1 cellular context compared by ENCODE assay signal in the genomic region with DNA sequence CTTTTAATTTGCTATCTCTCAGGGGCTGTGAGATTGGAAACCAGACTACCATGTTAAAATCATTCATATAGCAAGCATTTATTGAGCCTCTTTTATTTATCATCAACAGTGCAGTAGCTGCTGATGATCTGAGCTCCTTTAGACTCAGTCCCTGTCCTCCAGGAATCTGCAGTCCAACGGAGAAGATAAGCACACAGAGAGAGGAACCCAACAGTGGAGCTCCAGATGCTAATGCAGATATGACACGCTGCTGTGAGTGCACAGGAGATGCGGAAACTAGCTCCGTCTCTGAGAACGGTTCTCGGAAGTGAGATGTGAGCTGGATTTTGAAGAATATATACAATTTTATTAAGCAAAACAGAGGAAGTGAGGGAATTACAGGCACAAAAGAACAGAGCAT.
TF ChIP-seq lines count a peak whose summit lies in the region.

No MANE protein-coding gene starts in this region.

TF ChIP-seq in K562, 482 proteins besides CTCF, POLR2A, EP300 and RAD21 (continued from another document and continues in another):
- no peak for TF ChIP-seq MAFK (IDR thresholded peaks at IDR 0.05; ENCODE audit: low read length)
- peak; percentile 96 for TF ChIP-seq KLF16 (IDR thresholded peaks at IDR 0.05)
- peak; percentile 91 for TF ChIP-seq NFIC (IDR thresholded peaks at IDR 0.05)
- 0 out of 2 replicates have a peak, but pooled peaks have one; percentile 15 for TF ChIP-seq ZNF449 (CRISPR knock-in tag; IDR thresholded peaks at IDR 0.05)
- TF ChIP-seq TGIF2 (CRISPR knock-in tag; IDR thresholded peaks at IDR 0.05), result no peak
- TF ChIP-seq HCFC1 (IDR thresholded peaks at IDR 0.05; ENCODE audit: low read depth, low read length), result no peak
- no peak for TF ChIP-seq HEY1 (CRISPR knock-in tag; IDR thresholded peaks at IDR 0.05; ENCODE audit: borderline replicate concordance)
- no peak for TF ChIP-seq SMAD2 (IDR thresholded peaks at IDR 0.05; ENCODE audit: low read depth, low read length)
- no peak for TF ChIP-seq ZNF232 (CRISPR knock-in tag; IDR thresholded peaks at IDR 0.05)
- TF ChIP-seq, protein P1, sequence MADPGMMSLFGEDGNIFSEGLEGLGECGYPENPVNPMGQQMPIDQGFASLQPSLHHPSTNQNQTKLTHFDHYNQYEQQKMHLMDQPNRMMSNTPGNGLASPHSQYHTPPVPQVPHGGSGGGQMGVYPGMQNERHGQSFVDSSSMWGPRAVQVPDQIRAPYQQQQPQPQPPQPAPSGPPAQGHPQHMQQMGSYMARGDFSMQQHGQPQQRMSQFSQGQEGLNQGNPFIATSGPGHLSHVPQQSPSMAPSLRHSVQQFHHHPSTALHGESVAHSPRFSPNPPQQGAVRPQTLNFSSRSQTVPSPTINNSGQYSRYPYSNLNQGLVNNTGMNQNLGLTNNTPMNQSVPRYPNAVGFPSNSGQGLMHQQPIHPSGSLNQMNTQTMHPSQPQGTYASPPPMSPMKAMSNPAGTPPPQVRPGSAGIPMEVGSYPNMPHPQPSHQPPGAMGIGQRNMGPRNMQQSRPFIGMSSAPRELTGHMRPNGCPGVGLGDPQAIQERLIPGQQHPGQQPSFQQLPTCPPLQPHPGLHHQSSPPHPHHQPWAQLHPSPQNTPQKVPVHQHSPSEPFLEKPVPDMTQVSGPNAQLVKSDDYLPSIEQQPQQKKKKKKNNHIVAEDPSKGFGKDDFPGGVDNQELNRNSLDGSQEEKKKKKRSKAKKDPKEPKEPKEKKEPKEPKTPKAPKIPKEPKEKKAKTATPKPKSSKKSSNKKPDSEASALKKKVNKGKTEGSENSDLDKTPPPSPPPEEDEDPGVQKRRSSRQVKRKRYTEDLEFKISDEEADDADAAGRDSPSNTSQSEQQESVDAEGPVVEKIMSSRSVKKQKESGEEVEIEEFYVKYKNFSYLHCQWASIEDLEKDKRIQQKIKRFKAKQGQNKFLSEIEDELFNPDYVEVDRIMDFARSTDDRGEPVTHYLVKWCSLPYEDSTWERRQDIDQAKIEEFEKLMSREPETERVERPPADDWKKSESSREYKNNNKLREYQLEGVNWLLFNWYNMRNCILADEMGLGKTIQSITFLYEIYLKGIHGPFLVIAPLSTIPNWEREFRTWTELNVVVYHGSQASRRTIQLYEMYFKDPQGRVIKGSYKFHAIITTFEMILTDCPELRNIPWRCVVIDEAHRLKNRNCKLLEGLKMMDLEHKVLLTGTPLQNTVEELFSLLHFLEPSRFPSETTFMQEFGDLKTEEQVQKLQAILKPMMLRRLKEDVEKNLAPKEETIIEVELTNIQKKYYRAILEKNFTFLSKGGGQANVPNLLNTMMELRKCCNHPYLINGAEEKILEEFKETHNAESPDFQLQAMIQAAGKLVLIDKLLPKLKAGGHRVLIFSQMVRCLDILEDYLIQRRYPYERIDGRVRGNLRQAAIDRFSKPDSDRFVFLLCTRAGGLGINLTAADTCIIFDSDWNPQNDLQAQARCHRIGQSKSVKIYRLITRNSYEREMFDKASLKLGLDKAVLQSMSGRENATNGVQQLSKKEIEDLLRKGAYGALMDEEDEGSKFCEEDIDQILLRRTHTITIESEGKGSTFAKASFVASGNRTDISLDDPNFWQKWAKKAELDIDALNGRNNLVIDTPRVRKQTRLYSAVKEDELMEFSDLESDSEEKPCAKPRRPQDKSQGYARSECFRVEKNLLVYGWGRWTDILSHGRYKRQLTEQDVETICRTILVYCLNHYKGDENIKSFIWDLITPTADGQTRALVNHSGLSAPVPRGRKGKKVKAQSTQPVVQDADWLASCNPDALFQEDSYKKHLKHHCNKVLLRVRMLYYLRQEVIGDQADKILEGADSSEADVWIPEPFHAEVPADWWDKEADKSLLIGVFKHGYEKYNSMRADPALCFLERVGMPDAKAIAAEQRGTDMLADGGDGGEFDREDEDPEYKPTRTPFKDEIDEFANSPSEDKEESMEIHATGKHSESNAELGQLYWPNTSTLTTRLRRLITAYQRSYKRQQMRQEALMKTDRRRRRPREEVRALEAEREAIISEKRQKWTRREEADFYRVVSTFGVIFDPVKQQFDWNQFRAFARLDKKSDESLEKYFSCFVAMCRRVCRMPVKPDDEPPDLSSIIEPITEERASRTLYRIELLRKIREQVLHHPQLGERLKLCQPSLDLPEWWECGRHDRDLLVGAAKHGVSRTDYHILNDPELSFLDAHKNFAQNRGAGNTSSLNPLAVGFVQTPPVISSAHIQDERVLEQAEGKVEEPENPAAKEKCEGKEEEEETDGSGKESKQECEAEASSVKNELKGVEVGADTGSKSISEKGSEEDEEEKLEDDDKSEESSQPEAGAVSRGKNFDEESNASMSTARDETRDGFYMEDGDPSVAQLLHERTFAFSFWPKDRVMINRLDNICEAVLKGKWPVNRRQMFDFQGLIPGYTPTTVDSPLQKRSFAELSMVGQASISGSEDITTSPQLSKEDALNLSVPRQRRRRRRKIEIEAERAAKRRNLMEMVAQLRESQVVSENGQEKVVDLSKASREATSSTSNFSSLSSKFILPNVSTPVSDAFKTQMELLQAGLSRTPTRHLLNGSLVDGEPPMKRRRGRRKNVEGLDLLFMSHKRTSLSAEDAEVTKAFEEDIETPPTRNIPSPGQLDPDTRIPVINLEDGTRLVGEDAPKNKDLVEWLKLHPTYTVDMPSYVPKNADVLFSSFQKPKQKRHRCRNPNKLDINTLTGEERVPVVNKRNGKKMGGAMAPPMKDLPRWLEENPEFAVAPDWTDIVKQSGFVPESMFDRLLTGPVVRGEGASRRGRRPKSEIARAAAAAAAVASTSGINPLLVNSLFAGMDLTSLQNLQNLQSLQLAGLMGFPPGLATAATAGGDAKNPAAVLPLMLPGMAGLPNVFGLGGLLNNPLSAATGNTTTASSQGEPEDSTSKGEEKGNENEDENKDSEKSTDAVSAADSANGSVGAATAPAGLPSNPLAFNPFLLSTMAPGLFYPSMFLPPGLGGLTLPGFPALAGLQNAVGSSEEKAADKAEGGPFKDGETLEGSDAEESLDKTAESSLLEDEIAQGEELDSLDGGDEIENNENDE (IDR thresholded peaks at IDR 0.05; ENCODE audit: low read depth, low read length), result no peak
- no peak for TF ChIP-seq HNRNPL (IDR thresholded peaks at IDR 0.05; ENCODE audit: low read depth, low read length)
- TF ChIP-seq, protein P2, sequence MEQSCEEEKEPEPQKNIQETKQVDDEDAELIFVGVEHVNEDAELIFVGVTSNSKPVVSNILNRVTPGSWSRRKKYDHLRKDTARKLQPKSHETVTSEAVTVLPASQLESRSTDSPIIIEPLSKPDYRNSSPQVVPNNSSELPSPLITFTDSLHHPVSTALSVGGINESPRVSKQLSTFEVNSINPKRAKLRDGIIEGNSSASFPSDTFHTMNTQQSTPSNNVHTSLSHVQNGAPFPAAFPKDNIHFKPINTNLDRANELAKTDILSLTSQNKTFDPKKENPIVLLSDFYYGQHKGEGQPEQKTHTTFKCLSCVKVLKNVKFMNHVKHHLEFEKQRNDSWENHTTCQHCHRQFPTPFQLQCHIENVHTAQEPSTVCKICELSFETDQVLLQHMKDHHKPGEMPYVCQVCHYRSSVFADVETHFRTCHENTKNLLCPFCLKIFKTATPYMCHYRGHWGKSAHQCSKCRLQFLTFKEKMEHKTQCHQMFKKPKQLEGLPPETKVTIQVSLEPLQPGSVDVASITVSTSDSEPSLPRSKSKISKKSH (CRISPR knock-in tag; IDR thresholded peaks at IDR 0.05), result no peak
- TF ChIP-seq HOXB6 (CRISPR knock-in tag; IDR thresholded peaks at IDR 0.05; ENCODE audit: borderline replicate concordance), result no peak
- TF ChIP-seq ZNF696 (CRISPR knock-in tag; conservative IDR thresholded peaks at IDR 0.05), result no peak
- TF ChIP-seq ZNF57 (CRISPR knock-in tag; IDR thresholded peaks at IDR 0.05), result no peak
- TF ChIP-seq BHLHE40 (IDR thresholded peaks at IDR 0.05; ENCODE audit: low read length), result peak; percentile 30; the same call in 1 of the 2 replicates
- TF ChIP-seq, protein P3, sequence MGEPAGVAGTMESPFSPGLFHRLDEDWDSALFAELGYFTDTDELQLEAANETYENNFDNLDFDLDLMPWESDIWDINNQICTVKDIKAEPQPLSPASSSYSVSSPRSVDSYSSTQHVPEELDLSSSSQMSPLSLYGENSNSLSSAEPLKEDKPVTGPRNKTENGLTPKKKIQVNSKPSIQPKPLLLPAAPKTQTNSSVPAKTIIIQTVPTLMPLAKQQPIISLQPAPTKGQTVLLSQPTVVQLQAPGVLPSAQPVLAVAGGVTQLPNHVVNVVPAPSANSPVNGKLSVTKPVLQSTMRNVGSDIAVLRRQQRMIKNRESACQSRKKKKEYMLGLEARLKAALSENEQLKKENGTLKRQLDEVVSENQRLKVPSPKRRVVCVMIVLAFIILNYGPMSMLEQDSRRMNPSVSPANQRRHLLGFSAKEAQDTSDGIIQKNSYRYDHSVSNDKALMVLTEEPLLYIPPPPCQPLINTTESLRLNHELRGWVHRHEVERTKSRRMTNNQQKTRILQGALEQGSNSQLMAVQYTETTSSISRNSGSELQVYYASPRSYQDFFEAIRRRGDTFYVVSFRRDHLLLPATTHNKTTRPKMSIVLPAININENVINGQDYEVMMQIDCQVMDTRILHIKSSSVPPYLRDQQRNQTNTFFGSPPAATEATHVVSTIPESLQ (CRISPR knock-in tag; IDR thresholded peaks at IDR 0.05), result no peak
- TF ChIP-seq ZNF592 (IDR thresholded peaks at IDR 0.05), result peak; percentile 69; the same call in 1 of the 2 replicates
- TF ChIP-seq MYC (IDR thresholded peaks at IDR 0.05; ENCODE audit: low read depth, low read length), result peak; percentile 61
- no peak for TF ChIP-seq MYC (CRISPR knock-in tag; IDR thresholded peaks at IDR 0.05; ENCODE audit: borderline replicate concordance, low read depth)
- no peak for TF ChIP-seq ZFP1 (CRISPR knock-in tag; IDR thresholded peaks at IDR 0.05)
- no peak for TF ChIP-seq MXI1 (IDR thresholded peaks at IDR 0.05; ENCODE audit: low read depth, low read length)
- no peak; the same call in 1 of the 2 replicates for TF ChIP-seq TARDBP (IDR thresholded peaks at IDR 0.05)
- no peak for TF ChIP-seq ZFP91 (CRISPR knock-in tag; IDR thresholded peaks at IDR 0.05)
